8 cellular contexts compared by ENCODE assay signal in genomic region chr12:111446631-111447570, GRCh38. TPM values are rescaled to one million over a fixed set of nuclear protein-coding genes. Genes with fewer than 3 reads are reported as not detected.
DNase-seq lines count a peak whose midpoint lies in the region; ATAC-seq and TF ChIP-seq lines count a peak whose summit lies in the region.

No MANE protein-coding gene starts in this region.

- no peaks in the 10 kb centered on the region for H3K27me3 ChIP-seq in rectal smooth muscle tissue (ENCODE audit: control insufficient read depth, insufficient read depth, low read length)

- CTCF ChIA-PET in T-cell (lab: Charles Lee) = interaction anchor here (0.6 to 7.8 kb wide), 3 partner anchors 26 to 50 kb away, joined by 3 to 138 read pairs (median 7); no protein-coding TSS in a partner anchor

- peak overlapping the region; percentile 89 to 96 for H3K27ac Mint-ChIP-seq in T-cell

- peaks cover 34% of the 10 kb centered on the region for H3K36me3 ChIP-seq in rectal smooth muscle tissue (ENCODE audit: control insufficient read depth, insufficient read depth, low read length)

- peak in 1 of 34 experiments; percentile 4 for DNase-seq in T-cell
- DNase-seq in cardiac septum (ENCODE audit: low spot score) = peak; percentile 71
- DNase-seq in COLO829 (ENCODE audit: low spot score) = no peak

- H3K27me3 Mint-ChIP-seq in T-cell = no peaks in the 10 kb centered on the region

- TF ChIP-seq POLR2A in GM19193 (IDR thresholded peaks at IDR 0.05; ENCODE audit: extremely low read depth, insufficient read depth, insufficient read length) = peak; percentile 17

- no peaks in the 10 kb centered on the region for H3K9me3 Mint-ChIP-seq in T-cell

- intact Hi-C loops in cardiac septum (cut with DNase I) = loop anchor here (5.0 kb wide), 1 partner anchor 40 kb away; the partner anchor contains the start of gene SH2B3

- ATAC-seq in T-cell (replicated peaks in 1 of 4) (no peak), GM18858 (IDR thresholded peaks at IDR 0.05; ENCODE audit: unreplicated experiment) (no peak), HG03196 (IDR thresholded peaks at IDR 0.05; ENCODE audit: unreplicated experiment) (no peak), HG03520 (IDR thresholded peaks at IDR 0.05; ENCODE audit: unreplicated experiment) (no peak)

- H3K36me3 Mint-ChIP-seq in T-cell = peaks cover 36% of the 10 kb centered on the region

- H3K27ac ChIP-seq in rectal smooth muscle tissue (ENCODE audit: low read depth, low read length) = peak overlapping the region; percentile 65

- peak overlapping the region in 1 of 3 donors; percentile 47 for H3K4me3 Mint-ChIP-seq in T-cell

- H3K4me3 ChIP-seq in rectal smooth muscle tissue (ENCODE audit: low read length) = no peak overlapping the region

- H3K4me1 ChIP-seq in rectal smooth muscle tissue (ENCODE audit: control insufficient read depth, insufficient read depth, low read length) = peaks cover 21% of the 10 kb centered on the region

- no peak overlapping the region for H3K9ac ChIP-seq in rectal smooth muscle tissue (ENCODE audit: low read length)

- POLR2A ChIA-PET in T-cell (lab: Charles Lee) = interaction anchor here in 1 of 2 donors (1.4 kb wide), 1 partner anchor 48 kb away, joined by 3 read pairs; no protein-coding TSS in a partner anchor

- H3K4me1 Mint-ChIP-seq in T-cell = peaks cover 63 to 94% (median 77%) of the 10 kb centered on the region in 3 donors

RNA-seq across cellular contexts. Expression of gene SH2B3, which starts 41.2 kb away (rescaled TPM):
- total RNA-seq in T-cell (10 to 100 TPM; 24.6 to 38.8 (median 28.8) TPM), cardiac septum (33.7 TPM)
